8 cellular contexts compared by ENCODE assay signal in genomic region chr1:155172732-155173477, GRCh38.
DNase-seq lines count a peak whose midpoint lies in the region; ATAC-seq lines count a peak whose summit lies in the region.

Gene KRTCAP2, minus strand, starts transcription at chr1:155173304. Its CDS starts 80 bp downstream, at chr1:155173224.

- peaks cover 34% of the 10 kb centered on the region for H3K4me1 Mint-ChIP-seq in memory B cell

- ATAC-seq in GM19455 (IDR thresholded peaks at IDR 0.05; ENCODE audit: unreplicated experiment) (peak; percentile 63), memory B cell (ENCODE audit: low read depth) (peak; percentile 80)

- H3K4me3 Mint-ChIP-seq in memory B cell: peak within 1 kb of the TSS; percentile 100

- H3K9me3 Mint-ChIP-seq in memory B cell: no peaks in the 10 kb centered on the region

- peaks cover 10% of the 10 kb centered on the region for H3K36me3 Mint-ChIP-seq in memory B cell

- H3K27me3 Mint-ChIP-seq in memory B cell: no peaks in the 10 kb centered on the region

- peak within 1 kb of the TSS; percentile 97 for H3K27ac Mint-ChIP-seq in memory B cell

- DNase-seq in CMK (ENCODE audit: low read depth) (peak; percentile 93), HS-5 (ENCODE audit: low read depth) (peak; percentile 86), NK-92 (lab: John Stamatoyannopoulos, UW; ENCODE audit: unreplicated experiment) (peak; percentile 59), memory B cell (ENCODE audit: low spot score in 2 of 2) (peak; percentile 89 to 93)
- peak; percentile 88 to 91 for DNase-seq in activated CD8-positive, alpha-beta memory T cell treated with anti-CD3 and anti-CD28 coated beads for 1 hour (ENCODE audit: extremely low read depth in 1 of 2, low read depth in 1 of 2)
- DNase-seq in effector CD8-positive, alpha-beta T cell (lab: John Stamatoyannopoulos, UW): peak; percentile 91
- peak; percentile 87 for DNase-seq in stimulated activated CD8-positive, alpha-beta memory T cell treated with anti-CD3 and anti-CD28 coated beads, Interleukin-12 subunit alpha, Interleukin-12 subunit beta, amount 100 ng/mL, for 24 hours (ENCODE audit: extremely low read depth)

Comparison
In these comparisons a context has a peak if more than half of its experiments do, and no peak if none do; other contexts are left out.
1. Peak in every context shown above with its lines: DNase-seq and ATAC-seq.